In genomic region chr12:113466770-113467153, GRCh38 we compare ENCODE assay signal across 2 cellular contexts.
TF ChIP-seq lines count a peak whose summit lies in the region.

No MANE protein-coding gene starts in this region.

TF ChIP-seq in SK-N-SH, 30 proteins besides CTCF, POLR2A, EP300 and RAD21 (continued from another document):
- TF ChIP-seq USF1 (IDR thresholded peaks at IDR 0.05; ENCODE audit: borderline replicate concordance, low read depth) (no peak), IRF3 (IDR thresholded peaks at IDR 0.05; ENCODE audit: low read depth, low read length) (no peak)
TF ChIP-seq in SK-N-SH: peak in this region for 0.

TF ChIP-seq in SK-N-SH treated with all-trans-retinoic acid at 6 μM for 48 hours, 23 proteins besides CTCF, POLR2A, EP300 and RAD21 (continued from another document):
- TF ChIP-seq TSHZ2 (CRISPR knock-in tag; IDR thresholded peaks at IDR 0.05) (no peak), ZNF70 (CRISPR knock-in tag; IDR thresholded peaks at IDR 0.05) (no peak), ZNF8 (CRISPR knock-in tag; IDR thresholded peaks at IDR 0.05) (no peak), CSDC2 (CRISPR knock-in tag; IDR thresholded peaks at IDR 0.05) (no peak), PATZ1 (CRISPR knock-in tag; IDR thresholded peaks at IDR 0.05; ENCODE audit: borderline replicate concordance) (no peak)
